Comparison of ENCODE assay signal across 12 cellular contexts in genomic region chr12:106141452-106141851, GRCh38.
DNase-seq lines count a peak whose midpoint lies in the region; ATAC-seq and TF ChIP-seq lines count a peak whose summit lies in the region.
"Had no signal": no experiment of that assay in that cellular context is flagged by ENCODE, and none has a peak within 500 bp of the region (broad histone marks: within the 10 kb centered on the region; RNA-seq: fewer than 3 reads in every experiment).

No MANE protein-coding gene starts in this region.

- no peak overlapping the region for H3K27ac ChIP-seq in HEK293 (ENCODE audit: extremely low read depth, low read depth, low read length)
- H3K27ac ChIP-seq in substantia nigra (ENCODE audit: low read depth, low read length, poor library complexity, severe bottlenecking): peak overlapping the region; percentile 97
- H3K27ac ChIP-seq: adrenal gland, colonic mucosa had no signal

- TF ChIP-seq CTCF in HEK293 (tag by site-specific recombination; IDR thresholded peaks at IDR 0.05): no peak

- ATAC-seq in HG03460 (IDR thresholded peaks at IDR 0.05; ENCODE audit: unreplicated experiment): no peak
- ATAC-seq in GM21825 (IDR thresholded peaks at IDR 0.05; ENCODE audit: unreplicated experiment): no peak
- ATAC-seq in GM19023 (IDR thresholded peaks at IDR 0.05; ENCODE audit: unreplicated experiment): no peak
- ATAC-seq: GM12878 had no signal

- peaks cover 30% of the 10 kb centered on the region for H3K4me1 ChIP-seq in HEK293 (ENCODE audit: control insufficient read depth, insufficient read depth, low read length)
- H3K4me1 ChIP-seq: colonic mucosa had no signal

- H3K4me3 ChIP-seq in HEK293 (ENCODE audit: low read depth, low read length): no peak overlapping the region
- H3K4me3 ChIP-seq: colonic mucosa, GM12878 had no signal

- CTCF ChIA-PET in HEK293 (lab: Yijun Ruan, JAX): interaction anchor here (0.6 to 1.3 kb wide), 4 partner anchors 34 to 709 kb away, joined by 3 to 4 read pairs (median 3); no protein-coding TSS in a partner anchor

- H3K9me3 ChIP-seq in HEK293 (ENCODE audit: control insufficient read depth, insufficient read depth, low read depth, low read length): no peaks in the 10 kb centered on the region
- H3K9me3 ChIP-seq: adrenal gland, colonic mucosa had no signal

- no peaks in the 10 kb centered on the region for H3K36me3 ChIP-seq in HEK293 (ENCODE audit: control insufficient read depth in 2 of 2, insufficient read depth in 1 of 2, low read length in 2 of 2)
- H3K36me3 ChIP-seq: adrenal gland, colonic mucosa had no signal

- DNase-seq in astrocyte of the hippocampus (ENCODE audit: low read depth, low spot score) (peak; percentile 54), islet precursor cell (peak; percentile 53), substantia nigra (lab: John Stamatoyannopoulos, UW) (no peak)
- DNase-seq: activated CD4-positive, alpha-beta T cell treated with anti-CD3 and anti-CD28 coated beads, Interleukin-2, amount 50 U/mL, for 48 hours; adrenal gland; colonic mucosa; DND-41 had no signal

- POLR2A ChIA-PET in HEK293 (lab: Yijun Ruan, JAX): no interaction called here

TF ChIP-seq in HEK293, 187 proteins besides CTCF, POLR2A, EP300 and RAD21:
- TF ChIP-seq IKZF3 (tag by site-specific recombination; IDR thresholded peaks at IDR 0.05) (0 out of 2 replicates have a peak, but pooled peaks have one; percentile 31), SALL2 (tag by site-specific recombination; IDR thresholded peaks at IDR 0.05; ENCODE audit: borderline replicate concordance) (no peak), KLF10 (tag by site-specific recombination; IDR thresholded peaks at IDR 0.05) (peak; percentile 4; the same call in 1 of the 2 replicates)

Comparison
In these comparisons a context has a peak if more than half of its experiments do, and no peak if none do; other contexts are left out.
1. DNase-seq: peak in astrocyte of the hippocampus (single experiment) and islet precursor cell (single experiment); none in substantia nigra (0 of 49).